Comparison of ENCODE assay signal across 30 cellular contexts in the genomic region with DNA sequence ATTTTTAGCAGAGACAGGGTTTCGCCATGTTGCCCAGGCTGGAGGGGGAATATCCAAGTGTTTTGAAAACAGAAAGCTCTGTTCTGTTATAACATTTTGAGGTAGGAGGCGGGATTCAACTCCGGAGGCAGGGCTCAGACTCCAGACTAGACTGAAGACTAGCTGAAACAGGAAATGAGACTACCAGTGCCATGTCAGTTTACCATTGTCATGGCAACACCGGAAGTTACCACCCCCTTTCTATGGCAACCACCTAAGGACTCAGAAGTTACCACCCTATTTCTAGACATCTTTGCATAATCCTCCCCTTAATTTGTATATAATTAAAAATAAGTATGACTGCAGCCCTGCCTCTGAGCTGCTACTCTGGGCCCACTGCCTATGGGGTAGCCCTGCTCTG.
DNase-seq lines count a peak whose midpoint lies in the region; ATAC-seq, FAIRE-seq and TF ChIP-seq lines count a peak whose summit lies in the region.
"Had no signal": no experiment of that assay in that cellular context is flagged by ENCODE, and none has a peak within 500 bp of the region (broad histone marks: within the 10 kb centered on the region; RNA-seq: fewer than 3 reads in every experiment).

No MANE protein-coding gene starts in this region.

- H3K4me2 ChIP-seq in GM12878 (ENCODE audit: control insufficient read depth, insufficient read depth) = no peak overlapping the region
- H3K4me2 ChIP-seq in trophoblast cell (ENCODE audit: low read length) = no peak overlapping the region
- H3K4me2 ChIP-seq: BLaER1 had no signal

- in situ Hi-C loops in GM12878 (cut with MboI) = no loop called here

- TF ChIP-seq CTCF in A673 (conservative IDR thresholded peaks at IDR 0.05; ENCODE audit: low read depth, low read length) (no peak), GM12878 (IDR thresholded peaks at IDR 0.05 in 2 of 3, conservative IDR thresholded peaks at IDR 0.05 in 1 of 3; ENCODE audit: control insufficient read depth in 2 of 3, extremely low read depth in 1 of 3, insufficient read depth in 1 of 3, low read depth in 3 of 3, low read length in 3 of 3) (no peak)

- H3K4me1 ChIP-seq in A673 (ENCODE audit: insufficient read depth, low read length, poor library complexity, severe bottlenecking) (no peaks in the 10 kb centered on the region), GM12878 (ENCODE audit: control insufficient read depth, insufficient read depth, low read length) (no peaks in the 10 kb centered on the region), trophoblast cell (ENCODE audit: control insufficient read depth in 1 of 2, insufficient read depth in 2 of 2, low read length in 2 of 2) (no peaks in the 10 kb centered on the region)
- H3K4me1 ChIP-seq: BLaER1, esophagus squamous epithelium, right lobe of liver, upper lobe of right lung had no signal

- no peak for FAIRE-seq in GM12878 (lab: Jason Lieb, UNC)
- FAIRE-seq: endometrium, frontal cortex, islet of Langerhans had no signal

- H2AK5ac ChIP-seq in trophoblast cell (ENCODE audit: low read length) = no peak overlapping the region

- no peak overlapping the region for H3K18ac ChIP-seq in trophoblast cell (ENCODE audit: low read length)

- H4K12ac ChIP-seq in trophoblast cell (ENCODE audit: low read depth, low read length) = no peak overlapping the region

- H3K27me3 ChIP-seq in A673 (replicated peaks; ENCODE audit: insufficient read depth, low read depth, low read length, poor library complexity) (no peaks in the 10 kb centered on the region), H7 (ENCODE audit: control insufficient read depth, insufficient read depth, low read length) (no peaks in the 10 kb centered on the region), GM12878 (replicated peaks in 1 of 2; ENCODE audit: control insufficient read depth in 2 of 2, insufficient read depth in 2 of 2, low read length in 1 of 2) (no peaks in the 10 kb centered on the region), trophoblast cell (ENCODE audit: insufficient read depth, low read length) (no peaks in the 10 kb centered on the region)
- H3K27me3 ChIP-seq: BLaER1, neutrophil, right lobe of liver, upper lobe of right lung had no signal

- H3K79me2 ChIP-seq in GM12878 (ENCODE audit: control insufficient read depth, insufficient read depth, low read length) (no peaks in the 10 kb centered on the region), trophoblast cell (ENCODE audit: control insufficient read depth, insufficient read depth, low read length, poor library complexity) (no peaks in the 10 kb centered on the region)

- no peak overlapping the region for H4K8ac ChIP-seq in trophoblast cell (ENCODE audit: low read depth, low read length)

- TF ChIP-seq EP300 in GM12878 (IDR thresholded peaks at IDR 0.05; ENCODE audit: borderline replicate concordance in 1 of 2, control insufficient read depth in 1 of 2, low read depth in 2 of 2, low read length in 2 of 2) = no peak

- peak; percentile 84 for DNase-seq in A673 (ENCODE audit: low spot score)
- DNase-seq in H7 = peak; percentile 20
- peak; percentile 13 for DNase-seq in NCI-H526 treated with DMSO at 0.1 percent for 48 hours (lab: John Stamatoyannopoulos, UW)
- no peak for DNase-seq in GM12878 (ENCODE audit: low read depth, low spot score)
- no peak for DNase-seq in activated CD4-positive, CD25-positive, alpha-beta regulatory T cell (lab: John Stamatoyannopoulos, UW)
- DNase-seq in trophoblast cell = no peak
- DNase-seq in D341Med (ENCODE audit: low spot score) = no peak
- DNase-seq: activated CD4-positive, alpha-beta T cell treated with anti-CD3 and anti-CD28 coated beads for 4 hours; activated naive CD8-positive, alpha-beta T cell treated with anti-CD3 and anti-CD28 coated beads, Interleukin-2, amount 50 U/mL, for 24 hours; activated T-cell treated with anti-CD3 and anti-CD28 coated beads, Interleukin-2, amount 50 U/mL, for 1 hour; COR-L47; DMS79 treated with DMSO at 0.1 percent for 48 hours; esophagus squamous epithelium; GM23248; IMR-90; left ventricle myocardium superior; NCI-H2171; NCI-H524; right lobe of liver; stimulated activated CD4-positive, alpha-beta T cell treated with anti-CD3 and anti-CD28 coated beads, Interleukin-12 subunit alpha, Interleukin-12 subunit beta, amount 100 ng/mL, for 4 hours; stimulated activated CD4-positive, alpha-beta T cell treated with anti-CD3 and anti-CD28 coated beads, Interleukin-4, amount 100 ng/mL, for 1 hour; upper lobe of right lung had no signal

- H3K4ac ChIP-seq in trophoblast cell (ENCODE audit: low read depth, low read length) = no peak overlapping the region

- no peak overlapping the region for H2AFZ ChIP-seq in GM12878 (ENCODE audit: control insufficient read depth, low read depth, low read length)
- H2AFZ ChIP-seq in trophoblast cell (ENCODE audit: insufficient read depth, low read length, poor library complexity) = no peak overlapping the region
- H2AFZ ChIP-seq: GM23248 had no signal

- no peaks in the 10 kb centered on the region for H3K79me1 ChIP-seq in trophoblast cell (ENCODE audit: low read length)

- H3K9ac ChIP-seq in GM12878 (ENCODE audit: control insufficient read depth, insufficient read depth, low read length) = no peak overlapping the region
- H3K9ac ChIP-seq in trophoblast cell (ENCODE audit: low read length) = no peak overlapping the region
- H3K9ac ChIP-seq: BLaER1, GM23248 had no signal

- no peak overlapping the region for H3K14ac ChIP-seq in trophoblast cell (ENCODE audit: low read length)

- 40% methylated on average over 4 of the region's 4 CpGs for WGBS in GM12878 (ENCODE audit: insufficient coverage, insufficient replicate concordance, low lambda C conversion rate, missing lambda C conversion rate)
- no CpG with 5 or more reads among the region's 4 CpGs for WGBS in trophoblast cell (ENCODE audit: extremely low coverage, insufficient coverage, insufficient read length)

- POLR2A ChIA-PET in A673 (lab: Charles Lee; ENCODE audit: low non-redundant PET) (no interaction called here), GM12878 (lab: Charles Lee) (no interaction called here)

- no peak overlapping the region for H2BK5ac ChIP-seq in trophoblast cell (ENCODE audit: low read depth, low read length, poor library complexity)

- intact Hi-C loops in A673 (cut with micrococcal nuclease; ENCODE audit: unreplicated experiment) (no loop called here), GM12878 (cut with micrococcal nuclease; ENCODE audit: unreplicated experiment) (no loop called here)

- H3K27ac ChIP-seq in A673 (ENCODE audit: low read depth, low read length, poor library complexity, severe bottlenecking) (no peak overlapping the region), GM12878 (ENCODE audit: control insufficient read depth, insufficient read depth) (no peak overlapping the region), trophoblast cell (ENCODE audit: low read depth, low read length) (no peak overlapping the region)
- H3K27ac ChIP-seq: BLaER1, esophagus squamous epithelium, GM23248, neutrophil, right lobe of liver, RWPE1, upper lobe of right lung had no signal

- H3K9me3 ChIP-seq in A673 (ENCODE audit: low read depth, low read length, poor library complexity, severe bottlenecking) = no peaks in the 10 kb centered on the region
- no peaks in the 10 kb centered on the region for H3K9me3 ChIP-seq in GM12878 (replicated peaks; ENCODE audit: control insufficient read depth, insufficient read depth, low read length)
- H3K9me3 ChIP-seq in trophoblast cell (ENCODE audit: insufficient read depth, low read depth, low read length) = no peaks in the 10 kb centered on the region
- H3K9me3 ChIP-seq: neutrophil, right lobe of liver, upper lobe of right lung had no signal

- no peak overlapping the region for H3K4me3 ChIP-seq in A673 (ENCODE audit: low read depth, low read length, poor library complexity, severe bottlenecking)
- H3K4me3 ChIP-seq in H7 (ENCODE audit: insufficient read depth, low read depth, low read length) = no peak overlapping the region
- no peak overlapping the region for H3K4me3 ChIP-seq in GM12878
- no peak overlapping the region for H3K4me3 ChIP-seq in trophoblast cell (ENCODE audit: low read depth, low read length)
- H3K4me3 ChIP-seq: BLaER1, esophagus squamous epithelium, GM23248, right lobe of liver, upper lobe of right lung had no signal

- RAD21 ChIA-PET in GM12878 (lab: Charles Lee; ENCODE audit: unreplicated experiment) = no interaction called here

- no peak overlapping the region for H4K91ac ChIP-seq in trophoblast cell (ENCODE audit: low read depth, low read length)

- H3K36me3 ChIP-seq in A673 (ENCODE audit: insufficient read depth, low read length, poor library complexity, severe bottlenecking) (no peaks in the 10 kb centered on the region), H7 (replicated peaks; ENCODE audit: control insufficient read depth, insufficient read depth, low read length) (no peaks in the 10 kb centered on the region), GM12878 (ENCODE audit: control insufficient read depth in 2 of 2, insufficient read depth in 2 of 2, low read length in 1 of 2) (no peaks in the 10 kb centered on the region), trophoblast cell (ENCODE audit: control insufficient read depth in 1 of 2, insufficient read depth in 2 of 2, low read length in 2 of 2) (no peaks in the 10 kb centered on the region)
- H3K36me3 ChIP-seq: BLaER1, esophagus squamous epithelium, neutrophil, right lobe of liver, upper lobe of right lung had no signal

- ATAC-seq in GM12878 = no peak
- no peak for ATAC-seq in HG02970 (IDR thresholded peaks at IDR 0.05; ENCODE audit: low FRiP score, unreplicated experiment)
- ATAC-seq: activated naive CD8-positive, alpha-beta T cell treated with anti-CD3 and anti-CD28 coated beads, Interleukin-2, amount 50 U/mL, for 24 hours; left ventricle myocardium superior; right lobe of liver; stimulated activated effector memory CD8-positive, alpha-beta T cell treated with anti-CD3 and anti-CD28 coated beads, Interleukin-12 subunit alpha, Interleukin-12 subunit beta, amount 100 ng/mL, for 72 hours; upper lobe of right lung had no signal

- SMC1A ChIA-PET in GM12878 (lab: Charles Lee; ENCODE audit: uncharacterized antibody, unreplicated experiment) = no interaction called here

- no peak overlapping the region for H3K23ac ChIP-seq in trophoblast cell (ENCODE audit: low read length)

- BruUV-seq in A673 (replicated peaks; lab: Mats Ljungman, UMichigan) (no TSS peak), GM12878 (replicated peaks; lab: Mats Ljungman, UMichigan) (no TSS peak)

- H2BK12ac ChIP-seq in trophoblast cell (ENCODE audit: low read length) = no peak overlapping the region

- no peak for TF ChIP-seq RAD21 in GM12878 (IDR thresholded peaks at IDR 0.05; ENCODE audit: insufficient read depth, low read depth, low read length)

- no peaks in the 10 kb centered on the region for H4K20me1 ChIP-seq in GM12878 (ENCODE audit: control insufficient read depth, insufficient read depth)
- H4K20me1 ChIP-seq: BLaER1 had no signal

- no peak overlapping the region for H2BK120ac ChIP-seq in trophoblast cell (ENCODE audit: insufficient read depth, low read length, poor library complexity)

- TF ChIP-seq POLR2A in GM12878 (IDR thresholded peaks at IDR 0.05; ENCODE audit: low read depth, low read length) = no peak

- CTCF ChIA-PET in A673 (lab: Charles Lee) (no interaction called here), GM12878 (lab: Yijun Ruan, JAX) (no interaction called here)

Comparison
In these comparisons a context has a peak if more than half of its experiments do, and no peak if none do; other contexts are left out.
1. DNase-seq: peak in A673 (single experiment), H7 (single experiment) and NCI-H526 treated with DMSO at 0.1 percent for 48 hours (single experiment); none in GM12878 (single experiment), activated CD4-positive, CD25-positive, alpha-beta regulatory T cell (0 of 4), trophoblast cell (0 of 2) and D341Med (single experiment).